ENCODE assay signal across 1 cellular context in the genomic region with DNA sequence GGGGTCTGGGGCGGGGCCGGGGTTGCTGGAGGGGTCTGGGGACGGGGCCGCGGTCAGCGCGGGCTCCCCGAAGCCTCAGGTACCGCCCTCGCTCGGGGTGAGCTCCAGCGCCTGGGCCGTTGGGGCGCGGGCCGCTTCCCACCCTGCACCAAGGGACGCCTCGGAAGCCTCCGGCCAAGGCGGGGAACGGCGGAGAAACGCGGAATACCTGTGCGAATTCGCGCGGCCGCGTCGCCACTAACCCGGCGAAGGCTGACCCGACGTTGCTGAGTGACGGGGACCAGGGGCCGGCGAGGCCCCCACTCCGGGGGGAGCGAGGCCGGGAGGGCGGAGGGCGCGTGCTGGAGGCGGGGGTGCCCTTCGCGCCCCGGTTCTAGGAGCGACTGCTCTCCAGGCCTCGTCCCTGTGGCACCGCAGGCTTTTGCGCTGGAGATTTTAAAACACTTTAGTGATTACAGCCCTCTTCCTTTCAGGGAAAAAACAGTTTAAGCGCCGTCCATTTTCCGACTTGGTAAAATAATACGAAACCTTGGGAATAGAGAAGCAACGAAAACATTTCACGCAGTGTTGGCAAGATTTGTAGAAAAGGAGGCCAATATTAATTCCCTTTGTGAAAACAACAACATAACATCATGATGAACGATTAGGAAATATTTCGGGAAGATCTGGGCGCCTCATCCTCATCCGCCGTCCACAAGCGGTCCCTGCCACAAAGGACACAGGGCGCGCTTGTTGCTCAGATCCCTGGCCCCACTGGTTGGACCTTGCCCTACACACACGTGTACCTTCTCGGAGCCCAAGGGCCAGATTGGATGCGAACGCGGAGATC.
TF ChIP-seq lines count a peak whose summit lies in the region.

No MANE protein-coding gene starts in this region.

TF ChIP-seq in HepG2, 621 proteins besides CTCF, POLR2A, EP300 and RAD21 (continued from another document and continues in another):
- TF ChIP-seq ZNF414 (CRISPR knock-in tag; IDR thresholded peaks at IDR 0.05): no peak; the same call in 1 of the 2 replicates
- TF ChIP-seq RCOR2 (CRISPR knock-in tag; IDR thresholded peaks at IDR 0.05): peak; percentile 66
- no peak for TF ChIP-seq SKI (IDR thresholded peaks at IDR 0.05; ENCODE audit: partially characterized antibody)
- TF ChIP-seq PRDM15 (CRISPR knock-in tag; IDR thresholded peaks at IDR 0.05): no peak
- TF ChIP-seq JUND (CRISPR knock-in tag; IDR thresholded peaks at IDR 0.05): 0 out of 2 replicates have a peak, but pooled peaks have one; percentile 37
- TF ChIP-seq PLRG1 (conservative IDR thresholded peaks at IDR 0.05): no peak
- peak; percentile 81 for TF ChIP-seq GFI1 (CRISPR knock-in tag; IDR thresholded peaks at IDR 0.05; ENCODE audit: borderline replicate concordance)
- TF ChIP-seq, protein P1, sequence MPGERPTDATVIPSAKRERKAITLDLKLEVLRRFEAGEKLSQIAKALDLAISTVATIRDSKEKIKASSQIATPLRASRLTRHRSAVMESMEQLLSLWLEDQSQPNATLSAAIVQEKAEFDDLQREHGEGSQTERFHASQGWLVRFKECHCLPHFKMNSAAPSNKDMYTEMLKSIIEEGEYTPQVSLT (CRISPR knock-in tag; IDR thresholded peaks at IDR 0.05; ENCODE audit: borderline replicate concordance, low read depth): no peak
- TF ChIP-seq CC2D1A (CRISPR knock-in tag; IDR thresholded peaks at IDR 0.05): no peak
- 0 out of 2 replicates have a peak, but pooled peaks have one; percentile 20 for TF ChIP-seq PCBP1 (IDR thresholded peaks at IDR 0.05; ENCODE audit: borderline replicate concordance, low read depth, low read length)
- peak; percentile 55 for TF ChIP-seq ATF7-NPFF (CRISPR knock-in tag; IDR thresholded peaks at IDR 0.05; ENCODE audit: low read depth)
- no peak for TF ChIP-seq NRL (CRISPR knock-in tag; IDR thresholded peaks at IDR 0.05; ENCODE audit: borderline replicate concordance)
- TF ChIP-seq SPEN (CRISPR knock-in tag; IDR thresholded peaks at IDR 0.05; ENCODE audit: low read depth): peak; percentile 89
- TF ChIP-seq SNAPC4 (CRISPR knock-in tag; IDR thresholded peaks at IDR 0.05): no peak
- TF ChIP-seq POLR2AphosphoS5 (IDR thresholded peaks at IDR 0.05; ENCODE audit: low read depth, low read length): peak; percentile 96
- TF ChIP-seq ZFYVE20 (CRISPR knock-in tag; IDR thresholded peaks at IDR 0.05; ENCODE audit: borderline replicate concordance, low read depth): peak; percentile 28; the same call in 1 of the 2 replicates
- TF ChIP-seq ZNF33B (CRISPR knock-in tag; IDR thresholded peaks at IDR 0.05): peak; percentile 36; the same call in 1 of the 2 replicates
- peak; percentile 85 for TF ChIP-seq ZBED4 (CRISPR knock-in tag; IDR thresholded peaks at IDR 0.05; ENCODE audit: borderline replicate concordance)
- no peak for TF ChIP-seq TAF15 (IDR thresholded peaks at IDR 0.05; ENCODE audit: low read depth, low read length, poor library complexity, severe bottlenecking)
- peak; percentile 43; the same call in 1 of the 2 replicates for TF ChIP-seq HES4 (CRISPR knock-in tag; IDR thresholded peaks at IDR 0.05; ENCODE audit: borderline replicate concordance)
- no peak for TF ChIP-seq SRSF4 (IDR thresholded peaks at IDR 0.05; ENCODE audit: low read depth, low read length, poor library complexity, severe bottlenecking)
- no peak; the same call in 1 of the 2 replicates for TF ChIP-seq ZFP37 (CRISPR knock-in tag; IDR thresholded peaks at IDR 0.05; ENCODE audit: borderline replicate concordance)
- TF ChIP-seq, protein P2, sequence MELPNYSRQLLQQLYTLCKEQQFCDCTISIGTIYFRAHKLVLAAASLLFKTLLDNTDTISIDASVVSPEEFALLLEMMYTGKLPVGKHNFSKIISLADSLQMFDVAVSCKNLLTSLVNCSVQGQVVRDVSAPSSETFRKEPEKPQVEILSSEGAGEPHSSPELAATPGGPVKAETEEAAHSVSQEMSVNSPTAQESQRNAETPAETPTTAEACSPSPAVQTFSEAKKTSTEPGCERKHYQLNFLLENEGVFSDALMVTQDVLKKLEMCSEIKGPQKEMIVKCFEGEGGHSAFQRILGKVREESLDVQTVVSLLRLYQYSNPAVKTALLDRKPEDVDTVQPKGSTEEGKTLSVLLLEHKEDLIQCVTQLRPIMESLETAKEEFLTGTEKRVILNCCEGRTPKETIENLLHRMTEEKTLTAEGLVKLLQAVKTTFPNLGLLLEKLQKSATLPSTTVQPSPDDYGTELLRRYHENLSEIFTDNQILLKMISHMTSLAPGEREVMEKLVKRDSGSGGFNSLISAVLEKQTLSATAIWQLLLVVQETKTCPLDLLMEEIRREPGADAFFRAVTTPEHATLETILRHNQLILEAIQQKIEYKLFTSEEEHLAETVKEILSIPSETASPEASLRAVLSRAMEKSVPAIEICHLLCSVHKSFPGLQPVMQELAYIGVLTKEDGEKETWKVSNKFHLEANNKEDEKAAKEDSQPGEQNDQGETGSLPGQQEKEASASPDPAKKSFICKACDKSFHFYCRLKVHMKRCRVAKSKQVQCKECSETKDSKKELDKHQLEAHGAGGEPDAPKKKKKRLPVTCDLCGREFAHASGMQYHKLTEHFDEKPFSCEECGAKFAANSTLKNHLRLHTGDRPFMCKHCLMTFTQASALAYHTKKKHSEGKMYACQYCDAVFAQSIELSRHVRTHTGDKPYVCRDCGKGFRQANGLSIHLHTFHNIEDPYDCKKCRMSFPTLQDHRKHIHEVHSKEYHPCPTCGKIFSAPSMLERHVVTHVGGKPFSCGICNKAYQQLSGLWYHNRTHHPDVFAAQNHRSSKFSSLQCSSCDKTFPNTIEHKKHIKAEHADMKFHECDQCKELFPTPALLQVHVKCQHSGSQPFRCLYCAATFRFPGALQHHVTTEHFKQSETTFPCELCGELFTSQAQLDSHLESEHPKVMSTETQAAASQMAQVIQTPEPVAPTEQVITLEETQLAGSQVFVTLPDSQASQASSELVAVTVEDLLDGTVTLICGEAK (IDR thresholded peaks at IDR 0.05): no peak
- TF ChIP-seq, protein P2 (CRISPR knock-in tag; IDR thresholded peaks at IDR 0.05): peak; percentile 89
